Comparison of ENCODE assay signal across 8 cellular contexts in genomic region chr6:36442671-36443497, GRCh38. TPM values are rescaled to one million over a fixed set of nuclear protein-coding genes. Genes with fewer than 3 reads are reported as not detected.
DNase-seq lines count a peak whose midpoint lies in the region; ATAC-seq lines count a peak whose summit lies in the region.

TSS of gene KCTD20 (plus strand) at chr6:36443000. CDS start at chr6:36470098, 27,098 bp downstream.
TSS of gene PXT1 (minus strand) at chr6:36442854. CDS start at chr6:36426082, 16,772 bp downstream.

- ATAC-seq in GM19043 (IDR thresholded peaks at IDR 0.05; ENCODE audit: low read depth, unreplicated experiment) (peak; percentile 77), HG03280 (IDR thresholded peaks at IDR 0.05; ENCODE audit: unreplicated experiment) (peak; percentile 83)

- DNase-seq in AML-193 (lab: John Stamatoyannopoulos, UW) (peak; percentile 88 to 93), NCI-H446 (lab: John Stamatoyannopoulos, UW) (peak; percentile 58 to 93), cerebellum (ENCODE audit: low spot score) (peak; percentile 88), kidney tubule cell (ENCODE audit: low spot score) (peak; percentile 90)
- DNase-seq in activated CD4-positive, alpha-beta T cell treated with anti-CD3 and anti-CD28 coated beads for 24 hours (ENCODE audit: low read depth in 2 of 2), result peak; percentile 70 to 82
- DNase-seq in stimulated activated CD4-positive, alpha-beta T cell treated with anti-CD3 and anti-CD28 coated beads, Interleukin-15, amount 100 ng/mL, for 48 hours (ENCODE audit: low read depth in 2 of 2), result peak; percentile 84 to 86

RNA-seq across cellular contexts. Expression of gene KCTD20, which starts in this region (rescaled TPM):
- 61.8 TPM for total RNA-seq in cerebellum

RNA-seq across cellular contexts. Expression of gene PXT1, which starts in this region (rescaled TPM):
- total RNA-seq in cerebellum, result not detected

Comparison
In these comparisons a context has a peak if more than half of its experiments do, and no peak if none do; other contexts are left out.
1. Peak in every context shown above with its lines: DNase-seq and ATAC-seq.